Comparison of ENCODE assay signal across 15 cellular contexts in the genomic region with DNA sequence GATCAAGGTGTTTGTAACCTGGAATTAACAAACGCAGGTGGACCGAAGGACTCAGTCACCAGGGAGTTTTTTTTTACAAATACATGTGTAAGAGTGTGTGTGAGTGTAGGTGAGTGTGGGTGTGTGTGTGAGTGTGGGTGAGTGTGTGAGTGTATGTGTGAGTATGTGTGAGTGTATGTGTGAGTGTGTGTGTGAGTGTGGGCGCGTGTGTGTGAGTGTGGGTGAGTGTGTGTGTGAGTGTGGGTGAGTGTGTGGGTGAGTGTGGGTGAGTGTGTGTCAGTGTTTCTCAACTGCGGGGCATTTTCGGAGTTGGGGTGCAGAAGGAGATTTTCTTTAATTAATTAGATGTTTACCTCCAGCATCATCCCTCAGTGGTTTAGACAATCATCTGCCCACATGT.
DNase-seq lines count a peak whose midpoint lies in the region; ATAC-seq and TF ChIP-seq lines count a peak whose summit lies in the region.
"Had no signal": no experiment of that assay in that cellular context is flagged by ENCODE, and none has a peak within 500 bp of the region (broad histone marks: within the 10 kb centered on the region; RNA-seq: fewer than 3 reads in every experiment).

No MANE protein-coding gene starts in this region.

- peaks cover 6% of the 10 kb centered on the region for H3K36me3 Mint-ChIP-seq in MCF 10A (ENCODE audit: insufficient read depth, unreplicated experiment)
- peaks cover 21% of the 10 kb centered on the region for H3K36me3 Mint-ChIP-seq in activated CD4-positive, alpha-beta memory T cell treated with anti-CD3 and anti-CD28 coated beads for 36 hours

- H3K27me3 ChIP-seq in mammary epithelial cell (ENCODE audit: insufficient read depth, low read length) = peaks cover 2% of the 10 kb centered on the region
- no peaks in the 10 kb centered on the region for H3K27me3 ChIP-seq in thoracic aorta (replicated peaks; ENCODE audit: insufficient read depth)
- H3K27me3 ChIP-seq: neutrophil had no signal

- H3K4me2 ChIP-seq in mammary epithelial cell (ENCODE audit: insufficient read depth, low read depth, low read length) = no peak overlapping the region

- H2AFZ ChIP-seq in mammary epithelial cell (ENCODE audit: low read depth, low read length) = no peak overlapping the region

- H3K9ac ChIP-seq in mammary epithelial cell (ENCODE audit: insufficient read depth, low read length) = no peak overlapping the region

- dilution Hi-C loops in mammary epithelial cell (cut with HindIII; ENCODE audit: low sequenced_read_pairs) = no loop called here

- in situ Hi-C loops in mammary epithelial cell (cut with MboI; ENCODE audit: low sequenced_read_pairs in 2 of 2) = loop anchor here in 1 of 2 donors (25.0 kb wide), 1 partner anchor 1286 kb away; a partner anchor contains a TSS

- peaks cover 8% of the 10 kb centered on the region for H3K4me1 ChIP-seq in mammary epithelial cell (ENCODE audit: insufficient read depth, low read length)
- H3K4me1 ChIP-seq in thoracic aorta (ENCODE audit: control insufficient read depth in 1 of 2, low read depth in 2 of 2) = peaks cover 0 to 29% of the 10 kb centered on the region in 2 donors

- CTCF ChIA-PET in MCF 10A (lab: Yijun Ruan, JAX) (interaction anchor here (0.6 to 3.3 kb wide), 2 partner anchors 812 to 1291 kb away, joined by 3 to 35 read pairs; no protein-coding TSS in a partner anchor), mammary epithelial cell (lab: Charles Lee; ENCODE audit: low non-redundant PET) (no interaction called here)
- CTCF ChIA-PET in activated CD4-positive, alpha-beta memory T cell treated with anti-CD3 and anti-CD28 coated beads for 36 hours (lab: Charles Lee) = interaction anchor here (3.3 to 3.8 kb wide), 3 partner anchors 22 to 1292 kb away, joined by 19 to 67 read pairs (median 24); no protein-coding TSS in a partner anchor

- 19% methylated on average over 6 of the region's 6 CpGs for WGBS in mammary epithelial cell (ENCODE audit: low coverage, missing lambda C conversion rate)

- POLR2A ChIA-PET in MCF 10A (lab: Yijun Ruan, JAX) = interaction anchor here (0.8 to 3.4 kb wide), 3 partner anchors 9 to 97 kb away, joined by 4 to 16 read pairs (median 6); no protein-coding TSS in a partner anchor
- POLR2A ChIA-PET in activated CD4-positive, alpha-beta memory T cell treated with anti-CD3 and anti-CD28 coated beads for 36 hours (lab: Charles Lee) = no interaction called here

- no peaks in the 10 kb centered on the region for H4K20me1 ChIP-seq in mammary epithelial cell (ENCODE audit: insufficient read depth, low read length)

- intact Hi-C loops in MCF 10A (cut with micrococcal nuclease) = loop anchor here (5.0 to 10.0 kb wide), 4 partner anchors 161 to 1439 kb away; no protein-coding TSS in a partner anchor
- intact Hi-C loops in mammary epithelial cell (cut with micrococcal nuclease) = loop anchor here (2.0 to 10.0 kb wide), 4 partner anchors 91 to 1394 kb away; no protein-coding TSS in a partner anchor
- intact Hi-C loops in activated CD4-positive, alpha-beta memory T cell treated with anti-CD3 and anti-CD28 coated beads for 36 hours (cut with micrococcal nuclease) = loop anchor here (2.0 to 10.0 kb wide), 11 partner anchors 36 to 1291 kb away; no protein-coding TSS in a partner anchor

- H3K9me3 ChIP-seq in mammary epithelial cell (replicated peaks; ENCODE audit: insufficient read depth, low read length) (no peaks in the 10 kb centered on the region), thoracic aorta (no peaks in the 10 kb centered on the region)
- H3K9me3 ChIP-seq: neutrophil had no signal

- no peaks in the 10 kb centered on the region for H3K79me2 ChIP-seq in mammary epithelial cell (ENCODE audit: insufficient read depth, low read length)

- no peaks in the 10 kb centered on the region for H3K27me3 Mint-ChIP-seq in MCF 10A (ENCODE audit: insufficient read depth, unreplicated experiment)
- no peaks in the 10 kb centered on the region for H3K27me3 Mint-ChIP-seq in activated CD4-positive, alpha-beta memory T cell treated with anti-CD3 and anti-CD28 coated beads for 36 hours

- DNase-seq in MCF 10A (ENCODE audit: unreplicated experiment) (no peak), mammary epithelial cell (no peak), coronary artery (ENCODE audit: low spot score) (no peak), thoracic aorta (ENCODE audit: low spot score) (no peak), epidermal melanocyte (ENCODE audit: insufficient read length, low spot score) (no peak)
- peak; percentile 23 for DNase-seq in activated CD4-positive, alpha-beta memory T cell treated with anti-CD3 and anti-CD28 coated beads for 36 hours
- DNase-seq: effector CD4-positive, alpha-beta T cell; foreskin melanocyte; HFFc6; NCI-H2029 treated with DMSO at 0.1 percent for 48 hours; NCI-H526 treated with DMSO at 0.1 percent for 48 hours; substantia nigra had no signal

- H3K4me3 ChIP-seq in mammary epithelial cell (replicated peaks in 1 of 3; ENCODE audit: insufficient read depth in 1 of 3, low read depth in 2 of 3, low read length in 3 of 3) (no peak overlapping the region), coronary artery (no peak overlapping the region), thoracic aorta (no peak overlapping the region)

- H3K27ac Mint-ChIP-seq in MCF 10A (ENCODE audit: low read depth, unreplicated experiment) = peak overlapping the region; percentile 75
- H3K27ac Mint-ChIP-seq in activated CD4-positive, alpha-beta memory T cell treated with anti-CD3 and anti-CD28 coated beads for 36 hours = peak overlapping the region; percentile 89
- H3K27ac Mint-ChIP-seq: HFFc6 had no signal

- H3K9me3 Mint-ChIP-seq in MCF 10A (ENCODE audit: unreplicated experiment) = no peaks in the 10 kb centered on the region
- H3K9me3 Mint-ChIP-seq in activated CD4-positive, alpha-beta memory T cell treated with anti-CD3 and anti-CD28 coated beads for 36 hours = no peaks in the 10 kb centered on the region

- no peaks in the 10 kb centered on the region for H3K36me3 ChIP-seq in mammary epithelial cell (ENCODE audit: insufficient read depth, low read length)
- no peaks in the 10 kb centered on the region for H3K36me3 ChIP-seq in thoracic aorta
- H3K36me3 ChIP-seq: neutrophil had no signal

- peak overlapping the region; percentile 28 for H3K4me3 Mint-ChIP-seq in MCF 10A (ENCODE audit: unreplicated experiment)
- peak overlapping the region; percentile 84 for H3K4me3 Mint-ChIP-seq in activated CD4-positive, alpha-beta memory T cell treated with anti-CD3 and anti-CD28 coated beads for 36 hours
- H3K4me3 Mint-ChIP-seq: HFFc6 had no signal

- H3K27ac ChIP-seq in mammary epithelial cell (ENCODE audit: insufficient read depth, low read depth, low read length) = no peak overlapping the region
- peak overlapping the region; percentile 18 to 87 for H3K27ac ChIP-seq in coronary artery
- peak overlapping the region; percentile 41 to 59 for H3K27ac ChIP-seq in thoracic aorta
- H3K27ac ChIP-seq: neutrophil had no signal

- ATAC-seq in thoracic aorta (ENCODE audit: insufficient number of reproducible peaks, low FRiP score, low read depth) = no peak
- ATAC-seq in HG03460 (IDR thresholded peaks at IDR 0.05; ENCODE audit: unreplicated experiment) = no peak
- ATAC-seq in GM18511 (IDR thresholded peaks at IDR 0.05; ENCODE audit: unreplicated experiment) = no peak

- no peak for TF ChIP-seq CTCF in MCF 10A (IDR thresholded peaks at IDR 0.05; ENCODE audit: unreplicated experiment)
- TF ChIP-seq CTCF in mammary epithelial cell (conservative IDR thresholded peaks at IDR 0.05 in 1 of 2, IDR thresholded peaks at IDR 0.05 in 1 of 2; ENCODE audit: extremely low read depth in 1 of 2, insufficient read depth in 1 of 2, low read depth in 1 of 2, low read length in 2 of 2) = no peak
- no peak for TF ChIP-seq CTCF in coronary artery (IDR thresholded peaks at IDR 0.05)
- TF ChIP-seq CTCF in thoracic aorta (IDR thresholded peaks at IDR 0.05) = no peak

- H3K4me1 Mint-ChIP-seq in MCF 10A (ENCODE audit: insufficient read depth, unreplicated experiment) = peaks cover 31% of the 10 kb centered on the region
- H3K4me1 Mint-ChIP-seq in activated CD4-positive, alpha-beta memory T cell treated with anti-CD3 and anti-CD28 coated beads for 36 hours (ENCODE audit: low read depth) = peaks cover 66% of the 10 kb centered on the region

- BruUV-seq in MCF 10A (replicated peaks; lab: Mats Ljungman, UMichigan) (no TSS peak), mammary epithelial cell (replicated peaks; lab: Mats Ljungman, UMichigan) (no TSS peak)
